In genomic region chr12:3251691-3252090, GRCh38 we compare ENCODE assay signal across 21 cellular contexts.
DNase-seq lines count a peak whose midpoint lies in the region; ATAC-seq and TF ChIP-seq lines count a peak whose summit lies in the region.
"Had no signal": no experiment of that assay in that cellular context is flagged by ENCODE, and none has a peak within 500 bp of the region (broad histone marks: within the 10 kb centered on the region; RNA-seq: fewer than 3 reads in every experiment).

No MANE protein-coding gene starts in this region.

- no peaks in the 10 kb centered on the region for H3F3A ChIP-seq in neural progenitor cell (ENCODE audit: low read depth)

- DNase-seq in WERI-Rb-1 (no peak), Right ventricle myocardium superior (peak; percentile 70), neural progenitor cell (ENCODE audit: low spot score) (no peak), vagina (ENCODE audit: extremely low spot score in 2 of 2) (no peak), KG1 (lab: John Stamatoyannopoulos, UW) (no peak), NCI-H2107 (lab: John Stamatoyannopoulos, UW) (no peak)
- DNase-seq: activated CD4-positive, alpha-beta T cell treated with anti-CD3 and anti-CD28 coated beads for 1 hour; activated naive CD4-positive, alpha-beta T cell; activated T-cell treated with anti-CD3 and anti-CD28 coated beads, Interleukin-2, amount 50 U/mL, for 1 hour; CD8-positive, alpha-beta memory T cell; DMS53; GDM1; KBM-7; NCI-H146; NCI-H748 treated with DMSO at 0.1 percent for 48 hours; OCI-M1; retina; SHP77 treated with DMSO at 0.1 percent for 48 hours had no signal

- H3K27ac ChIP-seq in WERI-Rb-1 = peak overlapping the region; percentile 55
- H3K27ac ChIP-seq in neural progenitor cell = no peak overlapping the region
- peak overlapping the region; percentile 79 for H3K27ac ChIP-seq in vagina

- ATAC-seq in Right ventricle myocardium superior (ENCODE audit: poor library complexity) = no peak
- no peak for ATAC-seq in HG02642 (IDR thresholded peaks at IDR 0.05; ENCODE audit: poor library complexity, unreplicated experiment)
- ATAC-seq: HCT116 had no signal

- H3K36me3 Mint-ChIP-seq in neural progenitor cell = no peaks in the 10 kb centered on the region
- H3K36me3 Mint-ChIP-seq: CD8-positive, alpha-beta memory T cell had no signal

- H3K27me3 ChIP-seq in WERI-Rb-1 (ENCODE audit: insufficient read depth, low read depth, severe bottlenecking) (no peaks in the 10 kb centered on the region), neural progenitor cell (no peaks in the 10 kb centered on the region), vagina (no peaks in the 10 kb centered on the region)

- H3K27ac Mint-ChIP-seq in neural progenitor cell = peak overlapping the region; percentile 33
- H3K27ac Mint-ChIP-seq: CD8-positive, alpha-beta memory T cell had no signal

- H3K79me2 ChIP-seq in neural progenitor cell (ENCODE audit: low read depth) = no peaks in the 10 kb centered on the region

- no peak for TF ChIP-seq POLR2A in vagina (IDR thresholded peaks at IDR 0.05)

- H2AFZ ChIP-seq in neural progenitor cell (replicated peaks) = no peak overlapping the region

- H3K4me1 Mint-ChIP-seq in neural progenitor cell = peaks cover 40% of the 10 kb centered on the region

- no peaks in the 10 kb centered on the region for H3K9me3 Mint-ChIP-seq in neural progenitor cell
- H3K9me3 Mint-ChIP-seq: CD8-positive, alpha-beta memory T cell had no signal

- H3K4me3 ChIP-seq in WERI-Rb-1 (ENCODE audit: low read depth, low read length) (no peak overlapping the region), neural progenitor cell (no peak overlapping the region), vagina (no peak overlapping the region)
- H3K4me3 ChIP-seq: lung had no signal

- H3K36me3 ChIP-seq in WERI-Rb-1 = peaks cover 73% of the 10 kb centered on the region
- H3K36me3 ChIP-seq in neural progenitor cell = no peaks in the 10 kb centered on the region
- H3K36me3 ChIP-seq in vagina = no peaks in the 10 kb centered on the region

- H3K9ac ChIP-seq in neural progenitor cell = no peak overlapping the region

- H3K4me2 ChIP-seq in neural progenitor cell = no peak overlapping the region

- TF ChIP-seq CTCF in WERI-Rb-1 (IDR thresholded peaks at IDR 0.05; ENCODE audit: low read depth, low read length) = no peak
- TF ChIP-seq CTCF in neural progenitor cell (IDR thresholded peaks at IDR 0.05) = no peak
- TF ChIP-seq CTCF in vagina (IDR thresholded peaks at IDR 0.05) = no peak

- H3K4me3 Mint-ChIP-seq in neural progenitor cell = no peak overlapping the region
- H3K4me3 Mint-ChIP-seq: CD8-positive, alpha-beta memory T cell had no signal

- H3K27me3 Mint-ChIP-seq in neural progenitor cell (ENCODE audit: insufficient read depth, low read depth) = no peaks in the 10 kb centered on the region

- H4K20me1 ChIP-seq in neural progenitor cell (ENCODE audit: low read depth) = peaks cover 3% of the 10 kb centered on the region

- intact Hi-C loops in Right ventricle myocardium superior (cut with DNase I) = no loop called here
- intact Hi-C loops in vagina (cut with DNase I) = loop anchor here (5.0 kb wide), 1 partner anchor 34 kb away; no protein-coding TSS in a partner anchor

- H3K4me1 ChIP-seq in neural progenitor cell (peaks cover 7% of the 10 kb centered on the region), vagina (peaks cover 32% of the 10 kb centered on the region)

- no peaks in the 10 kb centered on the region for H3K9me3 ChIP-seq in WERI-Rb-1 (ENCODE audit: severe bottlenecking)
- H3K9me3 ChIP-seq in neural progenitor cell (ENCODE audit: low read depth) = no peaks in the 10 kb centered on the region
- no peaks in the 10 kb centered on the region for H3K9me3 ChIP-seq in vagina
